ENCODE assay signal across 26 cellular contexts in genomic region chrX:63511361-63511760, GRCh38.
"Had no signal": no experiment of that assay in that cellular context is flagged by ENCODE, and none has a peak within 500 bp of the region (broad histone marks: within the 10 kb centered on the region; RNA-seq: fewer than 3 reads in every experiment).

No MANE protein-coding gene starts in this region.

- ATAC-seq: esophagus mucosa, gastrocnemius medialis, heart right ventricle, left cardiac atrium, left lung, left ventricle myocardium superior, lower lobe of right lung, mucosa of descending colon had no signal

- H3K4me3 ChIP-seq: coronary artery, dorsolateral prefrontal cortex, esophagus squamous epithelium, gastrocnemius medialis, heart right ventricle, left lung, lower lobe of right lung, mucosa of descending colon had no signal

- FAIRE-seq: endothelial cell of umbilical vein, islet of Langerhans, keratinocyte had no signal

- H3K27ac ChIP-seq: coronary artery, dorsolateral prefrontal cortex, epithelial cell of prostate, esophagus squamous epithelium, gastrocnemius medialis, heart right ventricle, left lung, lower lobe of right lung had no signal

- DNase-seq: dermis blood vessel endothelial cell; dorsolateral prefrontal cortex; effector CD4-positive, alpha-beta T cell; effector memory CD4-positive, alpha-beta T cell; erythroblast; esophagus squamous epithelium; foreskin fibroblast; foreskin melanocyte; gastrocnemius medialis; glutamatergic neuron; head of caudate nucleus; heart right ventricle; hippocampal formation; left cardiac atrium; left lung; left ventricle myocardium superior; lower lobe of right lung; mesenchymal stem cell; mucosa of descending colon had no signal

- H3K4me1 ChIP-seq: left lung, lower lobe of right lung had no signal

- H3K4me3 Mint-ChIP-seq: mesothelial cell of epicardium had no signal

- H3K9me3 ChIP-seq: esophagus squamous epithelium, gastrocnemius medialis, heart right ventricle, left lung, lower lobe of right lung, mucosa of descending colon had no signal

- H3K36me3 ChIP-seq: esophagus squamous epithelium, gastrocnemius medialis, heart right ventricle, left lung, lower lobe of right lung had no signal

- H3K27me3 ChIP-seq: esophagus squamous epithelium, gastrocnemius medialis, left lung had no signal
